In the genomic region with DNA sequence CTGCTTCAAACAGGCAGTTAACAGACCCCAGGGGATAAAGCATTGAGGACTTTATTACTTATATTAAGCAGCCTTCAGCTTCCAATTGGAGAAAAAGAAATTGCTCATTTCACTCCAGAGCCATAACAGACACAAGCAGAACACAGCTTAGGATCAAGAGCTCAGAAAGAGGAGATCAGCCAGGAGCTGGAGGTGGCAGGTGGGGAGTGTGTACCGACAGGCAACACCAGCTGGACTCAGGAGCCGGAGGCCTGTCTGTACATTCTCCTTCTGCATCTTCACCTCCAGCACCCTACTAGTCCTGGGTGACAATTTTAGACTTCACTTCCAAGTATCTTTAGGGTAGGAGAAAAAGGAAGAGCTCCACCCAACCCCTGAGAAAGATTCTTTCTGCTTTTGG, we compare ENCODE assay signal across 31 cellular contexts. TPM values are rescaled to one million over a fixed set of nuclear protein-coding genes. Genes with fewer than 3 reads are reported as not detected.
"Had no signal": no experiment of that assay in that cellular context is flagged by ENCODE, and none has a peak within 500 bp of the region (broad histone marks: within the 10 kb centered on the region; RNA-seq: fewer than 3 reads in every experiment).

No MANE protein-coding gene starts in this region.

- H3K27me3 ChIP-seq: Peyer's patch had no signal

- H3K27ac Mint-ChIP-seq: activated CD4-positive, alpha-beta memory T cell treated with anti-CD3 and anti-CD28 coated beads, Interleukin-2, amount 10 ng/mL, durations not matched to agents 7 days and 5 days; activated CD8-positive, alpha-beta memory T cell treated with anti-CD3 and anti-CD28 coated beads, Interleukin-2, amount 10 ng/mL, durations not matched to agents 7 days and 5 days; activated naive CD4-positive, alpha-beta T cell treated with anti-CD3 and anti-CD28 coated beads, Interleukin-2, amount 10 ng/mL, durations not matched to agents 7 days and 5 days; activated naive CD8-positive, alpha-beta T cell; activated naive CD8-positive, alpha-beta T cell treated with anti-CD3 and anti-CD28 coated beads, Interleukin-2, amount 50 U/mL, for 24 hours; brain had no signal

- H3K4me3 Mint-ChIP-seq: activated CD4-positive, alpha-beta memory T cell treated with anti-CD3 and anti-CD28 coated beads, Interleukin-2, amount 10 ng/mL, durations not matched to agents 7 days and 5 days; activated CD8-positive, alpha-beta memory T cell treated with anti-CD3 and anti-CD28 coated beads, Interleukin-2, amount 10 ng/mL, durations not matched to agents 7 days and 5 days; activated naive CD4-positive, alpha-beta T cell treated with anti-CD3 and anti-CD28 coated beads, Interleukin-2, amount 10 ng/mL, durations not matched to agents 7 days and 5 days; activated naive CD8-positive, alpha-beta T cell; activated naive CD8-positive, alpha-beta T cell treated with anti-CD3 and anti-CD28 coated beads, Interleukin-2, amount 50 U/mL, for 24 hours; brain; central memory CD8-positive, alpha-beta T cell had no signal

- H3K4me3 ChIP-seq: K562, Peyer's patch had no signal

- H3K9me3 ChIP-seq: Peyer's patch had no signal

- ATAC-seq: activated CD8-positive, alpha-beta memory T cell treated with anti-CD3 and anti-CD28 coated beads, Interleukin-2, amount 10 ng/mL, durations not matched to agents 7 days and 5 days; activated naive CD8-positive, alpha-beta T cell treated with anti-CD3 and anti-CD28 coated beads, Interleukin-2, amount 50 U/mL, for 24 hours; K562; PC-3 had no signal

- H3K36me3 Mint-ChIP-seq: activated CD8-positive, alpha-beta memory T cell treated with anti-CD3 and anti-CD28 coated beads, Interleukin-2, amount 10 ng/mL, durations not matched to agents 7 days and 5 days; activated naive CD4-positive, alpha-beta T cell treated with anti-CD3 and anti-CD28 coated beads, Interleukin-2, amount 10 ng/mL, durations not matched to agents 7 days and 5 days; activated naive CD8-positive, alpha-beta T cell; brain had no signal

- H3K4me1 ChIP-seq: Peyer's patch had no signal

- H3K36me3 ChIP-seq: Peyer's patch had no signal

- DNase-seq: activated CD4-positive, alpha-beta memory T cell treated with anti-CD3 and anti-CD28 coated beads, Interleukin-2, amount 10 ng/mL, durations not matched to agents 7 days and 5 days; activated CD4-positive, alpha-beta T cell treated with anti-CD3 and anti-CD28 coated beads for 1 hour; activated CD4-positive, alpha-beta T cell treated with anti-CD3 and anti-CD28 coated beads for 48 hours; activated CD4-positive, CD25-positive, alpha-beta regulatory T cell; activated CD8-positive, alpha-beta memory T cell treated with anti-CD3 and anti-CD28 coated beads for 24 hours; activated CD8-positive, alpha-beta memory T cell treated with anti-CD3 and anti-CD28 coated beads, Interleukin-2, amount 10 ng/mL, durations not matched to agents 7 days and 5 days; activated CD8-positive, alpha-beta memory T cell treated with anti-CD3 and anti-CD28 coated beads, Interleukin-2, amount 50 U/mL, for 48 hours; activated effector memory CD4-positive, alpha-beta T cell treated with Interleukin-2 at 50 U/mL for 16 hours; activated naive CD4-positive, alpha-beta T cell treated with anti-CD3 and anti-CD28 coated beads, Interleukin-2, amount 10 ng/mL, durations not matched to agents 7 days and 5 days; activated naive CD8-positive, alpha-beta T cell treated with anti-CD3 and anti-CD28 coated beads, Interleukin-2, amount 50 U/mL, for 24 hours; activated T-cell treated with anti-CD3 and anti-CD28 coated beads, Interleukin-2, amount 50 U/mL, for 48 hours; anterior cingulate cortex; NCI-H1105; NCI-H1417 treated with DMSO at 0.1 percent for 48 hours; NCI-H187 treated with DMSO at 0.1 percent for 48 hours; NCI-H2081; NCI-H345; NCI-H526 treated with DMSO at 0.1 percent for 48 hours; NK-92 treated with Interleukin-12 subunit alpha and Interleukin-12 subunit beta, amount 100 ng/mL, for 24 hours; PC-3; Peyer's patch; RPMI8226; SW 1271; T-helper 1 cell; T-helper 2 cell; T-helper 9 cell had no signal

- H3K4me1 Mint-ChIP-seq: activated CD4-positive, alpha-beta memory T cell treated with anti-CD3 and anti-CD28 coated beads, Interleukin-2, amount 10 ng/mL, durations not matched to agents 7 days and 5 days; activated CD8-positive, alpha-beta memory T cell treated with anti-CD3 and anti-CD28 coated beads, Interleukin-2, amount 10 ng/mL, durations not matched to agents 7 days and 5 days; activated naive CD4-positive, alpha-beta T cell treated with anti-CD3 and anti-CD28 coated beads, Interleukin-2, amount 10 ng/mL, durations not matched to agents 7 days and 5 days; activated naive CD8-positive, alpha-beta T cell treated with anti-CD3 and anti-CD28 coated beads, Interleukin-2, amount 50 U/mL, for 24 hours; brain; central memory CD8-positive, alpha-beta T cell had no signal

- H3K27ac ChIP-seq: Peyer's patch, VCaP had no signal

- H3K9me3 Mint-ChIP-seq: activated CD4-positive, alpha-beta memory T cell treated with anti-CD3 and anti-CD28 coated beads, Interleukin-2, amount 10 ng/mL, durations not matched to agents 7 days and 5 days; activated naive CD4-positive, alpha-beta T cell treated with anti-CD3 and anti-CD28 coated beads, Interleukin-2, amount 10 ng/mL, durations not matched to agents 7 days and 5 days; activated naive CD8-positive, alpha-beta T cell treated with anti-CD3 and anti-CD28 coated beads, Interleukin-2, amount 50 U/mL, for 24 hours; brain; central memory CD8-positive, alpha-beta T cell had no signal

RNA-seq across cellular contexts. Expression of a gene that starts 35.8 kb away (rescaled TPM):
- total RNA-seq: activated CD4-positive, alpha-beta memory T cell treated with anti-CD3 and anti-CD28 coated beads, Interleukin-2, amount 10 ng/mL, durations not matched to agents 7 days and 5 days; K562 had no signal
- polyA plus RNA-seq: K562 had no signal
